ENCODE assay signal across 10 cellular contexts in genomic region chr10:12241810-12242529, GRCh38. TPM values are rescaled to one million over a fixed set of nuclear protein-coding genes. Genes with fewer than 3 reads are reported as not detected.
A peak's percentile ranks its signal among the peaks of the same experiment; 100 is the strongest.
DNase-seq lines count a peak whose midpoint lies in the region; ATAC-seq and TF ChIP-seq lines count a peak whose summit lies in the region.
"Had no signal": no experiment of that assay in that cellular context is flagged by ENCODE, and none has a peak within 500 bp of the region (broad histone marks: within the 10 kb centered on the region; RNA-seq: fewer than 3 reads in every experiment).

No MANE protein-coding gene starts in this region.

- TF ChIP-seq CTCF in GM10248 (IDR thresholded peaks at IDR 0.05; ENCODE audit: control extremely low read depth, extremely low read depth, low read depth, missing control alignments) (no peak), epithelial cell of esophagus (IDR thresholded peaks at IDR 0.05; ENCODE audit: insufficient read depth, low read depth, low read length, missing control alignments) (no peak)

- no peak overlapping the region for H3K4me3 ChIP-seq in epithelial cell of esophagus (ENCODE audit: low read length)
- H3K4me3 ChIP-seq: right lobe of liver had no signal

- DNase-seq in GM10248 (ENCODE audit: extremely low spot score) (peak; percentile 66), NCI-H82 (lab: John Stamatoyannopoulos, UW) (peak; percentile 60), epithelial cell of esophagus (ENCODE audit: low read depth) (peak; percentile 90), sciatic nerve (ENCODE audit: low spot score) (no peak), putamen (ENCODE audit: low spot score) (no peak), HuH-7 (ENCODE audit: low spot score) (no peak), NCI-H226 (no peak)
- DNase-seq: amniotic stem cell had no signal

- intact Hi-C loops in sciatic nerve (cut with DNase I) = no loop called here

- CTCF ChIA-PET in GM10248 (lab: Yijun Ruan, JAX) = interaction anchor here (0.6 to 1.7 kb wide), 10 partner anchors 9 to 468 kb away, joined by 3 to 5 read pairs (median 3); partner anchors contain the start of genes CDC123 and NUDT5

- ATAC-seq in sciatic nerve = peak; percentile 49
- no peak for ATAC-seq in GM18873 (IDR thresholded peaks at IDR 0.05; ENCODE audit: low FRiP score, unreplicated experiment)

- POLR2A ChIA-PET in GM10248 (lab: Yijun Ruan, JAX) = interaction anchor here (0.6 kb wide), 2 partner anchors 398 to 654 kb away, joined by 3 to 4 read pairs; no protein-coding TSS in a partner anchor

RNA-seq across cellular contexts. Expression of gene CDC123, which starts 46.0 kb away (rescaled TPM):
- 42.2 TPM for total RNA-seq in sciatic nerve

RNA-seq across cellular contexts. Expression of gene NUDT5, which starts 46.3 kb away (rescaled TPM):
- 36.2 TPM for total RNA-seq in sciatic nerve

Comparison
In these comparisons a context has a peak if more than half of its experiments do, and no peak if none do; other contexts are left out.
1. DNase-seq: peak in GM10248 (single experiment), NCI-H82 (single experiment) and epithelial cell of esophagus (single experiment); none in sciatic nerve (single experiment), putamen (single experiment), HuH-7 (single experiment) and NCI-H226 (single experiment).